ENCODE assay signal across 1 cellular context in the genomic region with DNA sequence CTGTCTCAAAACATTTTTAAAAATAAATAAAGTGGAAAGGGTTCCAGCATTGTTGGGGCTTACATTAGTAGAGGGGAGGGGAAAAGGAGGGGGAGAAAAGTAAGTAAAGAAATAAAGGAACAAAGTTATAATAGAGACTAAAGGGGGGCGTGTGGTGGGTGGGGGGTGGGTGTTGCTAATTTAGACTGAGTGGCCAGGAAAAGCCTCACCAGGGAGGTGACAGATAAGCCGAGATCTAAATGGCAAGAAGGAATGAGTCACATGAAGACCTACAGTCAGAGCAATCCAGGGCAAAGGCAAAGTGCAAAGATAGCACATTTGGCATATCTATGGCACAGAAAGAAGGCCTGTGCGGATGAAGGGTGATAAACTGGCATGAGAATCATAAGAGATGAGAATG.
TF ChIP-seq lines count a peak whose summit lies in the region.

No MANE protein-coding gene starts in this region.

TF ChIP-seq in IMR-90, 13 proteins besides CTCF, POLR2A, EP300 and RAD21:
- peak; percentile 49 for TF ChIP-seq MAFK (IDR thresholded peaks at IDR 0.05; ENCODE audit: low read depth, low read length)
- TF ChIP-seq, protein P1, sequence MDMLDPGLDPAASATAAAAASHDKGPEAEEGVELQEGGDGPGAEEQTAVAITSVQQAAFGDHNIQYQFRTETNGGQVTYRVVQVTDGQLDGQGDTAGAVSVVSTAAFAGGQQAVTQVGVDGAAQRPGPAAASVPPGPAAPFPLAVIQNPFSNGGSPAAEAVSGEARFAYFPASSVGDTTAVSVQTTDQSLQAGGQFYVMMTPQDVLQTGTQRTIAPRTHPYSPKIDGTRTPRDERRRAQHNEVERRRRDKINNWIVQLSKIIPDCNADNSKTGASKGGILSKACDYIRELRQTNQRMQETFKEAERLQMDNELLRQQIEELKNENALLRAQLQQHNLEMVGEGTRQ (IDR thresholded peaks at IDR 0.05; ENCODE audit: low read depth, low read length): no peak
